In the genomic region with DNA sequence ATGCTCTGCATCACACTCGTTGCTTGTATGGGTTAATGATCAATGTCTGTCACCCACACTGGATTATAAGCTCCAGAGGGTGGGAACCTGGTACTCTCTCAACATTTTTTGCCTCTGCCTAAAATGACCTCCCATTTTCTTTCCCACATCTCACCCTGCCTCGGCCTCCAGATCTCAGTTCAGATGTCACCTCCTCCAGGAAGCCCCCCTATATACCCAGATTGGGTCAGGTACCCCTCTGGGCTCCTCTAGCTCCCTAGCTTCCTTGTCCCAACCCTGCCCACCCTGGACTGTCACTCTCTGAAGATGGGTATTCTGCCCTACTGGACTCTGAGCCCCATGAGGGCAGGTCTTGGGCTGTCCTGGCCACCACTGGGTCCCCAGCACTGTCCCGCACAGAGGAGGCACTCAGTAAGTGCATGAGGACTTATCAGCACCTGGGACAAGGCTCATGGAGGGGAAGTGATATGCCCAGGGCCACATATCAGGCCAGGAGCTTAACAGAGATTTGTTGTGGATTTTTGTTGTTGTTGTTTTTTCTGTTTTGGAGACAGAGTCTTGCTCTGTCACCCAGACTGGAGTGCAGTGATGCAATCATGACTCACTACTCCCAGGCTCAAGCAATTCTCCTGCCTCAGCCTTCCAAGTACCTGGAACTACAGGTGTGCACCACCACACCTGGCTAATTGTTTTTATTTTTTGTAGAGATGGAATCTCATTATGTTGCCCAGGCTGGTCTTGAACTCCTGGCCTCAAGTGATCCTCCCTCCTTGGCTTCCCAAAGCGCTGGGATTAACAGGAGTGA, we compare ENCODE assay signal across 1 cellular context.
TF ChIP-seq lines count a peak whose summit lies in the region.

No MANE protein-coding gene starts in this region.

TF ChIP-seq in HepG2, 621 proteins besides CTCF, POLR2A, EP300 and RAD21:
- TF ChIP-seq ATF7 (IDR thresholded peaks at IDR 0.05) (0 out of 2 replicates have a peak, but pooled peaks have one; percentile 32), ATF7 (CRISPR knock-in tag; IDR thresholded peaks at IDR 0.05) (no peak), CEBPB (IDR thresholded peaks at IDR 0.05; ENCODE audit: borderline replicate concordance, low read depth, low read length) (0 out of 2 replicates have a peak, but pooled peaks have one; percentile 42), ZNF761 (CRISPR knock-in tag; conservative IDR thresholded peaks at IDR 0.05) (no peak), RFXAP (CRISPR knock-in tag; IDR thresholded peaks at IDR 0.05; ENCODE audit: borderline replicate concordance) (no peak)
- TF ChIP-seq, protein P1, sequence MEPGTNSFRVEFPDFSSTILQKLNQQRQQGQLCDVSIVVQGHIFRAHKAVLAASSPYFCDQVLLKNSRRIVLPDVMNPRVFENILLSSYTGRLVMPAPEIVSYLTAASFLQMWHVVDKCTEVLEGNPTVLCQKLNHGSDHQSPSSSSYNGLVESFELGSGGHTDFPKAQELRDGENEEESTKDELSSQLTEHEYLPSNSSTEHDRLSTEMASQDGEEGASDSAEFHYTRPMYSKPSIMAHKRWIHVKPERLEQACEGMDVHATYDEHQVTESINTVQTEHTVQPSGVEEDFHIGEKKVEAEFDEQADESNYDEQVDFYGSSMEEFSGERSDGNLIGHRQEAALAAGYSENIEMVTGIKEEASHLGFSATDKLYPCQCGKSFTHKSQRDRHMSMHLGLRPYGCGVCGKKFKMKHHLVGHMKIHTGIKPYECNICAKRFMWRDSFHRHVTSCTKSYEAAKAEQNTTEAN (CRISPR knock-in tag; conservative IDR thresholded peaks at IDR 0.05): no peak
